ENCODE assay signal across 11 cellular contexts in the genomic region with DNA sequence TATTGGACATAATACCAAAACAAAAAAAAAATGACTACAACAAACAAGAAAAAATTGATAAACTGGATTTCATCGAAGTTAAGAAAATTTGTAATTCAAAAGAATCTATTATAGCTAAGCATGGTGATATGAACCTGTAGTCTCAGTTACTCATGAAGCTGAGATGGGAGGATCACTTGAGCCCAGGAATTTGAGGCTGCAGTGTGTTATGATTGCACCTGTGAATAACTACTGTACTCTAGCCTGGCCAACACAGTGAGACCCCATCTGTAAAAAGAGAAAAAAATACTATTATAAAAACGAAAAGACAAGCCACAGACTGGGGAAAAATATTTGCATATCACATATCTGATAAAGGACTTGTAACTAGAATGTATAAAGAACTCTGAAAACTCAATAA.
"Had no signal": no experiment of that assay in that cellular context is flagged by ENCODE, and none has a peak within 500 bp of the region (broad histone marks: within the 10 kb centered on the region; RNA-seq: fewer than 3 reads in every experiment).

No MANE protein-coding gene starts in this region.

- FAIRE-seq: H1, H54 had no signal

- H3K9ac ChIP-seq: GM23248 had no signal

- H3K4me3 ChIP-seq: GM23248, GM23338, HAP-1 had no signal

- H3K4me2 ChIP-seq: GM23338 had no signal

- H3K4me1 ChIP-seq: HAP-1 had no signal

- H3K27ac ChIP-seq: GM23248 had no signal

- ATAC-seq: GM23338, HCT116 had no signal

- DNase-seq: GM23248, GOT3, H7, H9, HCEC 1CT, HFFc6 had no signal

- H3K9me3 ChIP-seq: HAP-1 had no signal

- H2AFZ ChIP-seq: GM23248, GM23338 had no signal

- H3K36me3 ChIP-seq: HAP-1 had no signal
